1 cellular context compared by ENCODE assay signal in genomic region chr11:31641477-31642062, GRCh38.
TF ChIP-seq lines count a peak whose summit lies in the region.

No MANE protein-coding gene starts in this region.

TF ChIP-seq in HCT116, 20 proteins besides CTCF, POLR2A, EP300 and RAD21 (continued from another document):
- TF ChIP-seq REST (IDR thresholded peaks at IDR 0.05; ENCODE audit: low read depth), result no peak
- TF ChIP-seq EGR1 (IDR thresholded peaks at IDR 0.05; ENCODE audit: low read depth), result no peak
- no peak for TF ChIP-seq YY1 (IDR thresholded peaks at IDR 0.05; ENCODE audit: extremely low read depth, insufficient replicate concordance, low read depth, low read length)
- TF ChIP-seq ZNF274 (IDR thresholded peaks at IDR 0.05; ENCODE audit: low read depth, low read length), result no peak
- TF ChIP-seq SIN3A (IDR thresholded peaks at IDR 0.05; ENCODE audit: low read depth), result no peak
- TF ChIP-seq TCF7L2 (IDR thresholded peaks at IDR 0.05; ENCODE audit: borderline replicate concordance, extremely low read depth, insufficient read depth, insufficient read length), result no peak
- no peak for TF ChIP-seq ZFX (IDR thresholded peaks at IDR 0.05)
- no peak for TF ChIP-seq CEBPB (IDR thresholded peaks at IDR 0.05; ENCODE audit: low read depth)
- TF ChIP-seq FOSL1 (IDR thresholded peaks at IDR 0.05; ENCODE audit: low read depth), result no peak
- no peak for TF ChIP-seq EZH2phosphoT487 (IDR thresholded peaks at IDR 0.05; ENCODE audit: borderline replicate concordance)
- no peak for TF ChIP-seq ELF1 (IDR thresholded peaks at IDR 0.05; ENCODE audit: borderline replicate concordance, low read depth)
